In genomic region chr9:114033397-114034103, GRCh38 we compare ENCODE assay signal across 10 cellular contexts. TPM values are rescaled to one million over a fixed set of nuclear protein-coding genes. Genes with fewer than 3 reads are reported as not detected.
DNase-seq lines count a peak whose midpoint lies in the region; ATAC-seq and TF ChIP-seq lines count a peak whose summit lies in the region.
"Had no signal": no experiment of that assay in that cellular context is flagged by ENCODE, and none has a peak within 500 bp of the region (broad histone marks: within the 10 kb centered on the region; RNA-seq: fewer than 3 reads in every experiment).

No MANE protein-coding gene starts in this region.

- peaks cover 14% of the 10 kb centered on the region for H3K27me3 Mint-ChIP-seq in glutamatergic neuron (ENCODE audit: unreplicated experiment)

- H4K20me1 ChIP-seq in SK-N-SH (ENCODE audit: insufficient read depth), result no peaks in the 10 kb centered on the region

- H3K27me3 ChIP-seq in SK-N-SH (ENCODE audit: insufficient read depth), result no peaks in the 10 kb centered on the region
- no peaks in the 10 kb centered on the region for H3K27me3 ChIP-seq in psoas muscle (ENCODE audit: insufficient read depth in 3 of 3, low read length in 2 of 3)

- H3F3A ChIP-seq in SK-N-SH (replicated peaks; ENCODE audit: insufficient read depth), result no peaks in the 10 kb centered on the region

- H3K9me3 ChIP-seq in SK-N-SH, result no peaks in the 10 kb centered on the region
- no peaks in the 10 kb centered on the region for H3K9me3 ChIP-seq in psoas muscle

- H3K4me1 ChIP-seq in SK-N-SH (ENCODE audit: control insufficient read depth in 1 of 2, insufficient read depth in 2 of 2, low read depth in 1 of 2, low read length in 1 of 2) (no peaks in the 10 kb centered on the region; a peak in 1 of 4 replicates), psoas muscle (peaks cover 5% of the 10 kb centered on the region)

- no peaks in the 10 kb centered on the region for H3K9me2 ChIP-seq in SK-N-SH

- no peak overlapping the region for H3K4me3 Mint-ChIP-seq in glutamatergic neuron (ENCODE audit: unreplicated experiment)

- POLR2A ChIA-PET in SK-N-SH (lab: Yijun Ruan, JAX), result no interaction called here

- peak overlapping the region; percentile 90 for H3K27ac Mint-ChIP-seq in glutamatergic neuron (ENCODE audit: unreplicated experiment)

- H3K36me3 Mint-ChIP-seq in glutamatergic neuron (ENCODE audit: unreplicated experiment), result peaks cover 9% of the 10 kb centered on the region

- no peak overlapping the region for H2AFZ ChIP-seq in SK-N-SH (ENCODE audit: low read depth)

- TF ChIP-seq EP300 in SK-N-SH (IDR thresholded peaks at IDR 0.05; ENCODE audit: borderline replicate concordance in 1 of 2, low read depth in 1 of 2, low read length in 1 of 2), result no peak

- H3K36me3 ChIP-seq in SK-N-SH (replicated peaks in 1 of 2; ENCODE audit: control insufficient read depth in 1 of 2, insufficient read depth in 2 of 2, low read length in 1 of 2) (peaks cover 20 to 73% of the 10 kb centered on the region in 2 experiments), psoas muscle (ENCODE audit: insufficient read depth in 1 of 2, low read depth in 1 of 2) (peaks cover 0 to 31% of the 10 kb centered on the region in 2 donors)

- WGBS in SK-N-SH (ENCODE audit: low lambda C conversion rate), result 48% methylated on average over 5 of the region's 12 CpGs
- 60 to 64% (median 61%) methylated on average over 12 of the region's 12 CpGs for WGBS in psoas muscle, 3 donors

- no peak overlapping the region for H3K4me2 ChIP-seq in SK-N-SH

- CTCF ChIA-PET in SK-N-SH (lab: Yijun Ruan, JAX), result interaction anchor here (0.6 to 3.7 kb wide), 23 partner anchors 10 to 352 kb away, joined by 3 to 26 read pairs (median 4); partner anchors contain the start of gene ZNF618

- DNase-seq in NCI-H1694 treated with DMSO at 0.1 percent for 48 hours (lab: John Stamatoyannopoulos, UW) (peak; percentile 16), NCI-H1694 (lab: John Stamatoyannopoulos, UW) (no peak), SK-N-SH (peak; percentile 83), glutamatergic neuron (peak; percentile 61), psoas muscle (peak; percentile 49 to 68), NCI-H128 (lab: John Stamatoyannopoulos, UW; ENCODE audit: unreplicated experiment) (no peak), NCI-H2196 (lab: John Stamatoyannopoulos, UW; ENCODE audit: unreplicated experiment) (no peak), NCI-H2227 (lab: John Stamatoyannopoulos, UW; ENCODE audit: unreplicated experiment) (no peak)

- ATAC-seq in psoas muscle, result peak; percentile 66 to 86 (median 79)

- TF ChIP-seq CTCF in SK-N-SH (IDR thresholded peaks at IDR 0.05) (peak; percentile 59), glutamatergic neuron (IDR thresholded peaks at IDR 0.05; ENCODE audit: partially characterized antibody, unreplicated experiment) (peak; percentile 43), psoas muscle (IDR thresholded peaks at IDR 0.05) (peak; percentile 64)

- no peak overlapping the region for H3K9ac ChIP-seq in SK-N-SH

- intact Hi-C loops in psoas muscle (cut with DNase I), result loop anchor here (2.0 to 5.0 kb wide), 4 partner anchors 66 to 351 kb away; no protein-coding TSS in a partner anchor

- H3K9me3 Mint-ChIP-seq in glutamatergic neuron (ENCODE audit: unreplicated experiment), result peaks cover 21% of the 10 kb centered on the region

- no peaks in the 10 kb centered on the region for H3K79me2 ChIP-seq in SK-N-SH (ENCODE audit: insufficient read depth)

- peak; percentile 79 for TF ChIP-seq RAD21 in SK-N-SH (IDR thresholded peaks at IDR 0.05; ENCODE audit: low read length)

- H3K27ac ChIP-seq in SK-N-SH (ENCODE audit: low read depth in 2 of 2, low read length in 1 of 2) (no peak overlapping the region), psoas muscle (no peak overlapping the region)

- peaks cover 25% of the 10 kb centered on the region for H3K4me1 Mint-ChIP-seq in glutamatergic neuron (ENCODE audit: low read depth, unreplicated experiment)

- H3K4me3 ChIP-seq in SK-N-SH (ENCODE audit: low read depth in 2 of 2, low read length in 1 of 2), result peak overlapping the region in 1 of 2 experiments; percentile 23; a peak in 1 of 4 replicates
- no peak overlapping the region for H3K4me3 ChIP-seq in psoas muscle

TF ChIP-seq in SK-N-SH, 30 proteins besides CTCF, POLR2A, EP300 and RAD21:
- TF ChIP-seq TEAD4 (IDR thresholded peaks at IDR 0.05; ENCODE audit: borderline replicate concordance, insufficient read depth) (no peak), SMC3 (IDR thresholded peaks at IDR 0.05; ENCODE audit: low read depth, low read length) (peak; percentile 69)

RNA-seq across cellular contexts. Expression of gene AMBP, which starts 44.5 kb away (rescaled TPM):
- polyA plus RNA-seq in SK-N-SH (2012; rRNA removed) (0.16 and 0.18 TPM in 2 replicates), psoas muscle (not detected)
- polyA plus RNA-seq in SK-N-SH (2012; cell fraction: cytosol; rRNA removed), result 0.13 and 0.17 TPM in 2 replicates
- 0.07 TPM in 1 of 2 replicates, not detected in the other for polyA plus RNA-seq in SK-N-SH (2012; cell fraction: nucleus; rRNA removed)
- total RNA-seq in glutamatergic neuron (ENCODE audit: unreplicated experiment) (0.29 TPM), psoas muscle (under 1 TPM in 2 of 4 donors, not detected in 2; 0.16 to 0.84 TPM)
- total RNA-seq: mononuclear cell; T-helper 1 cell treated with Interleukin-12 subunit alpha and Interleukin-12 subunit beta and Interleukin-4 antibody, amounts not matched to agents 30 ng/mL and 1 ng/mL, for 36 hours had no signal

Comparison
In these comparisons a context has a peak if more than half of its experiments do, and no peak if none do; other contexts are left out.
1. DNase-seq: peak in NCI-H1694 treated with DMSO at 0.1 percent for 48 hours (single experiment), SK-N-SH (single experiment), glutamatergic neuron (single experiment) and psoas muscle (2 of 2); none in NCI-H1694 (single experiment), NCI-H128 (single experiment), NCI-H2196 (single experiment) and NCI-H2227 (single experiment).
2. Peak in every context shown above with its lines, with median percentiles within 50 percentile points of each other: CTCF ChIP-seq.